ENCODE assay signal across 18 cellular contexts in genomic region chrX:34624416-34624815, GRCh38. TPM values are rescaled to one million over a fixed set of nuclear protein-coding genes. Genes with fewer than 3 reads are reported as not detected.
DNase-seq lines count a peak whose midpoint lies in the region; ATAC-seq lines count a peak whose summit lies in the region.
"Had no signal": no experiment of that assay in that cellular context is flagged by ENCODE, and none has a peak within 500 bp of the region (broad histone marks: within the 10 kb centered on the region; RNA-seq: fewer than 3 reads in every experiment).

No MANE protein-coding gene starts in this region.

- intact Hi-C loops in Right ventricle myocardium superior (cut with DNase I) (no loop called here), cardiac septum (cut with DNase I) (no loop called here), left ventricle myocardium superior (cut with micrococcal nuclease) (no loop called here)

- ATAC-seq in Right ventricle myocardium superior (ENCODE audit: poor library complexity) (peak; percentile 45), left ventricle myocardium superior (peak; percentile 65), GM21515 (IDR thresholded peaks at IDR 0.05; ENCODE audit: unreplicated experiment) (no peak)
- ATAC-seq: GM12878, GM23338 had no signal

- no peak for DNase-seq in Right ventricle myocardium superior
- DNase-seq in cardiac septum (ENCODE audit: low spot score): no peak
- peak; percentile 16 for DNase-seq in epidermal melanocyte (ENCODE audit: insufficient read length, low spot score)
- DNase-seq in left ventricle myocardium superior: no peak
- DNase-seq in NCI-H748 treated with DMSO at 0.1 percent for 48 hours (lab: John Stamatoyannopoulos, UW): no peak
- DNase-seq in activated CD4-positive, alpha-beta T cell treated with anti-CD3 and anti-CD28 coated beads, Interleukin-2, amount 50 U/mL, for 4 hours: no peak
- DNase-seq in OCI-M2 (lab: John Stamatoyannopoulos, UW; ENCODE audit: unreplicated experiment): no peak
- DNase-seq: 8988T; CD8-positive, alpha-beta memory T cell; DND-41; GDM1; NCI-H1930; NCI-H2171 treated with DMSO at 0.1 percent for 48 hours; NCI-H82; PC-9 had no signal

RNA-seq across cellular contexts. Expression of gene TMEM47, which starts 32.7 kb away (rescaled TPM):
- total RNA-seq in Right ventricle myocardium superior (31.5 TPM), cardiac septum (32.1 TPM), left ventricle myocardium superior (32.1 TPM)
- total RNA-seq: CD8-positive, alpha-beta memory T cell; PC-9 had no signal
